Comparison of ENCODE assay signal across 1 cellular context in the genomic region with DNA sequence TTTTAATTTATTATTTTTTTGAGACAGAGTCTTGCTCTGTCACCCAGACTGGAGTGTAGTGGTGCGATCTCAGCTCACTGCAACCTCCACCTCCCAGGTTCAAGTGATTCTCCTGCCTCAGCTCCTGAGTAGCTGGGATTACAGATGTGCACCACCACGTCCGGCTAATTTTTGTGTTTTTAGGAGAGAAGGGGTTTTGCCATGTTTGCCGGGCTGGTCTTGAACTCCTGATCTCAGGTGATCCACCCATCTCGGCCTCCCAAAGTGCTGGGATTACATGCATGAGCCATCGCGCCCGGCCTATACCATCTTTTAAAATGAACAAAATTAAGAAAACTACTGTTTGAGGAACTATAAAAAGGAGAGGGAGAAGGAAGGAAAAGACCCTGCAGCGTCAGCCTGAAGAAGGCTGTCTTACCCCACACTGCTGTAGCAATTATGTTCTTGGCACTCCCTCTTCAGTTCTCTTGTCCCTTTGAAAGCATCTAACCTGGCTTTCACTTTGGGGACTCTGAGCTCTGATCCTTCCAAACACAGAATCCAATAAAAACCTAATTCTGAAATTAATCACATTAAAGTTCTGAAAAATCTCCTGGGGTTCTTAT.
TF ChIP-seq lines count a peak whose summit lies in the region.
"Not testable (repeated sequence)": the region's sequence is repeated elsewhere in the genome, so short reads cannot be mapped to it uniquely, and the experiment has no call there.

No MANE protein-coding gene starts in this region.

TF ChIP-seq in K562, 482 proteins besides CTCF, POLR2A, EP300 and RAD21:
- peak; percentile 59; the same call in 1 of the 2 replicates for TF ChIP-seq DMBX1 (CRISPR knock-in tag; IDR thresholded peaks at IDR 0.05; ENCODE audit: borderline replicate concordance)
- TF ChIP-seq ZNF583 (CRISPR knock-in tag; IDR thresholded peaks at IDR 0.05): peak; percentile 74; the same call in 1 of the 2 replicates
- TF ChIP-seq ELF4 (CRISPR knock-in tag; IDR thresholded peaks at IDR 0.05): 0 out of 2 replicates have a peak, but pooled peaks have one; percentile 56
- peak; percentile 37; the same call in 1 of the 2 replicates for TF ChIP-seq STAT5B (CRISPR knock-in tag; IDR thresholded peaks at IDR 0.05)
- TF ChIP-seq, protein P1, sequence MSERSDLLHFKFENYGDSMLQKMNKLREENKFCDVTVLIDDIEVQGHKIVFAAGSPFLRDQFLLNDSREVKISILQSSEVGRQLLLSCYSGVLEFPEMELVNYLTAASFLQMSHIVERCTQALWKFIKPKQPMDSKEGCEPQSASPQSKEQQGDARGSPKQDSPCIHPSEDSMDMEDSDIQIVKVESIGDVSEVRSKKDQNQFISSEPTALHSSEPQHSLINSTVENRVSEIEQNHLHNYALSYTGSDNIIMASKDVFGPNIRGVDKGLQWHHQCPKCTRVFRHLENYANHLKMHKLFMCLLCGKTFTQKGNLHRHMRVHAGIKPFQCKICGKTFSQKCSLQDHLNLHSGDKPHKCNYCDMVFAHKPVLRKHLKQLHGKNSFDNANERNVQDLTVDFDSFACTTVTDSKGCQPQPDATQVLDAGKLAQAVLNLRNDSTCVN (CRISPR knock-in tag; IDR thresholded peaks at IDR 0.05): 0 out of 2 replicates have a peak, but pooled peaks have one; percentile 56
- 0 out of 2 replicates have a peak, but pooled peaks have one; percentile 17 for TF ChIP-seq LARP7 (IDR thresholded peaks at IDR 0.05)
- TF ChIP-seq OTX1 (CRISPR knock-in tag; IDR thresholded peaks at IDR 0.05): 0 out of 2 replicates have a peak, but pooled peaks have one; percentile 12
- TF ChIP-seq, protein P2, sequence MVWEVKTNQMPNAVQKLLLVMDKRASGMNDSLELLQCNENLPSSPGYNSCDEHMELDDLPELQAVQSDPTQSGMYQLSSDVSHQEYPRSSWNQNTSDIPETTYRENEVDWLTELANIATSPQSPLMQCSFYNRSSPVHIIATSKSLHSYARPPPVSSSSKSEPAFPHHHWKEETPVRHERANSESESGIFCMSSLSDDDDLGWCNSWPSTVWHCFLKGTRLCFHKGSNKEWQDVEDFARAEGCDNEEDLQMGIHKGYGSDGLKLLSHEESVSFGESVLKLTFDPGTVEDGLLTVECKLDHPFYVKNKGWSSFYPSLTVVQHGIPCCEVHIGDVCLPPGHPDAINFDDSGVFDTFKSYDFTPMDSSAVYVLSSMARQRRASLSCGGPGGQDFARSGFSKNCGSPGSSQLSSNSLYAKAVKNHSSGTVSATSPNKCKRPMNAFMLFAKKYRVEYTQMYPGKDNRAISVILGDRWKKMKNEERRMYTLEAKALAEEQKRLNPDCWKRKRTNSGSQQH (CRISPR knock-in tag; IDR thresholded peaks at IDR 0.05): 0 out of 2 replicates have a peak, but pooled peaks have one; percentile 52
- TF ChIP-seq, protein P3, sequence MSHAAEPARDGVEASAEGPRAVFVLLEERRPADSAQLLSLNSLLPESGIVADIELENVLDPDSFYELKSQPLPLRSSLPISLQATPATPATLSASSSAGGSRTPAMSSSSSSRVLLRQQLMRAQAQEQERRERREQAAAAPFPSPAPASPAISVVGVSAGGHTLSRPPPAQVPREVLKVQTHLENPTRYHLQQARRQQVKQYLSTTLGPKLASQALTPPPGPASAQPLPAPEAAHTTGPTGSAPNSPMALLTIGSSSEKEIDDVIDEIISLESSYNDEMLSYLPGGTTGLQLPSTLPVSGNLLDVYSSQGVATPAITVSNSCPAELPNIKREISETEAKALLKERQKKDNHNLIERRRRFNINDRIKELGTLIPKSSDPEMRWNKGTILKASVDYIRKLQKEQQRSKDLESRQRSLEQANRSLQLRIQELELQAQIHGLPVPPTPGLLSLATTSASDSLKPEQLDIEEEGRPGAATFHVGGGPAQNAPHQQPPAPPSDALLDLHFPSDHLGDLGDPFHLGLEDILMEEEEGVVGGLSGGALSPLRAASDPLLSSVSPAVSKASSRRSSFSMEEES (CRISPR knock-in tag; IDR thresholded peaks at IDR 0.05): 0 out of 2 replicates have a peak, but pooled peaks have one; percentile 12
- peak in 1 of 2 experiments; percentile 12; a peak in 1 of 4 replicates for TF ChIP-seq HDAC1 (IDR thresholded peaks at IDR 0.05)
- TF ChIP-seq NR4A1 (CRISPR knock-in tag; IDR thresholded peaks at IDR 0.05): 0 out of 2 replicates have a peak, but pooled peaks have one; percentile 73
- TF ChIP-seq NR4A1 (tag; IDR thresholded peaks at IDR 0.05): not testable (repeated sequence)
- TF ChIP-seq, protein P4, sequence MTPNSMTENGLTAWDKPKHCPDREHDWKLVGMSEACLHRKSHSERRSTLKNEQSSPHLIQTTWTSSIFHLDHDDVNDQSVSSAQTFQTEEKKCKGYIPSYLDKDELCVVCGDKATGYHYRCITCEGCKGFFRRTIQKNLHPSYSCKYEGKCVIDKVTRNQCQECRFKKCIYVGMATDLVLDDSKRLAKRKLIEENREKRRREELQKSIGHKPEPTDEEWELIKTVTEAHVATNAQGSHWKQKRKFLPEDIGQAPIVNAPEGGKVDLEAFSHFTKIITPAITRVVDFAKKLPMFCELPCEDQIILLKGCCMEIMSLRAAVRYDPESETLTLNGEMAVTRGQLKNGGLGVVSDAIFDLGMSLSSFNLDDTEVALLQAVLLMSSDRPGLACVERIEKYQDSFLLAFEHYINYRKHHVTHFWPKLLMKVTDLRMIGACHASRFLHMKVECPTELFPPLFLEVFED (CRISPR knock-in tag; conservative IDR thresholded peaks at IDR 0.05): 0 out of 2 replicates have a peak, but pooled peaks have one; percentile 28
- TF ChIP-seq, protein P5, sequence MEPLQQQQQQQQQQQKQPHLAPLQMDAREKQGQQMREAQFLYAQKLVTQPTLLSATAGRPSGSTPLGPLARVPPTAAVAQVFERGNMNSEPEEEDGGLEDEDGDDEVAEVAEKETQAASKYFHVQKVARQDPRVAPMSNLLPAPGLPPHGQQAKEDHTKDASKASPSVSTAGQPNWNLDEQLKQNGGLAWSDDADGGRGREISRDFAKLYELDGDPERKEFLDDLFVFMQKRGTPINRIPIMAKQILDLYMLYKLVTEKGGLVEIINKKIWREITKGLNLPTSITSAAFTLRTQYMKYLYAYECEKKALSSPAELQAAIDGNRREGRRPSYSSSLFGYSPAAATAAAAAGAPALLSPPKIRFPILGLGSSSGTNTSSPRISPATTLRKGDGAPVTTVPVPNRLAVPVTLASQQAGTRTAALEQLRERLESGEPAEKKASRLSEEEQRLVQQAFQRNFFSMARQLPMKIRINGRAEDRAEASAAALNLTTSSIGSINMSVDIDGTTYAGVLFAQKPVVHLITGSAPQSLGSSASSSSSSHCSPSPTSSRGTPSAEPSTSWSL (CRISPR knock-in tag; IDR thresholded peaks at IDR 0.05; ENCODE audit: borderline replicate concordance): 0 out of 2 replicates have a peak, but pooled peaks have one; percentile 40
- TF ChIP-seq CXXC5 (CRISPR knock-in tag; IDR thresholded peaks at IDR 0.05): peak; percentile 10; the same call in 1 of the 2 replicates
- 0 out of 2 replicates have a peak, but pooled peaks have one; percentile 14 for TF ChIP-seq HSF4 (CRISPR knock-in tag; IDR thresholded peaks at IDR 0.05; ENCODE audit: borderline replicate concordance)
- TF ChIP-seq ZNF707 (CRISPR knock-in tag; conservative IDR thresholded peaks at IDR 0.05): 0 out of 2 replicates have a peak, but pooled peaks have one; percentile 50
- TF ChIP-seq ZNF75A (CRISPR knock-in tag; IDR thresholded peaks at IDR 0.05): 0 out of 2 replicates have a peak, but pooled peaks have one; percentile 28
- TF ChIP-seq MAZ (CRISPR knock-in tag; conservative IDR thresholded peaks at IDR 0.05 in 1 of 2, IDR thresholded peaks at IDR 0.05 in 1 of 2): 0 out of 4 replicates have a peak, but pooled peaks of 1 of the 2 experiments have one; percentile 17
- TF ChIP-seq, protein P6, sequence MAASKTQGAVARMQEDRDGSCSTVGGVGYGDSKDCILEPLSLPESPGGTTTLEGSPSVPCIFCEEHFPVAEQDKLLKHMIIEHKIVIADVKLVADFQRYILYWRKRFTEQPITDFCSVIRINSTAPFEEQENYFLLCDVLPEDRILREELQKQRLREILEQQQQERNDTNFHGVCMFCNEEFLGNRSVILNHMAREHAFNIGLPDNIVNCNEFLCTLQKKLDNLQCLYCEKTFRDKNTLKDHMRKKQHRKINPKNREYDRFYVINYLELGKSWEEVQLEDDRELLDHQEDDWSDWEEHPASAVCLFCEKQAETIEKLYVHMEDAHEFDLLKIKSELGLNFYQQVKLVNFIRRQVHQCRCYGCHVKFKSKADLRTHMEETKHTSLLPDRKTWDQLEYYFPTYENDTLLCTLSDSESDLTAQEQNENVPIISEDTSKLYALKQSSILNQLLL (CRISPR knock-in tag; IDR thresholded peaks at IDR 0.05; ENCODE audit: borderline replicate concordance): 0 out of 2 replicates have a peak, but pooled peaks have one; percentile 58
- TF ChIP-seq FOXA3 (CRISPR knock-in tag; conservative IDR thresholded peaks at IDR 0.05 in 1 of 2, IDR thresholded peaks at IDR 0.05 in 1 of 2): 0 out of 4 replicates have a peak, but pooled peaks of 1 of the 2 experiments have one; percentile 18
